8 cellular contexts compared by ENCODE assay signal in the genomic region with DNA sequence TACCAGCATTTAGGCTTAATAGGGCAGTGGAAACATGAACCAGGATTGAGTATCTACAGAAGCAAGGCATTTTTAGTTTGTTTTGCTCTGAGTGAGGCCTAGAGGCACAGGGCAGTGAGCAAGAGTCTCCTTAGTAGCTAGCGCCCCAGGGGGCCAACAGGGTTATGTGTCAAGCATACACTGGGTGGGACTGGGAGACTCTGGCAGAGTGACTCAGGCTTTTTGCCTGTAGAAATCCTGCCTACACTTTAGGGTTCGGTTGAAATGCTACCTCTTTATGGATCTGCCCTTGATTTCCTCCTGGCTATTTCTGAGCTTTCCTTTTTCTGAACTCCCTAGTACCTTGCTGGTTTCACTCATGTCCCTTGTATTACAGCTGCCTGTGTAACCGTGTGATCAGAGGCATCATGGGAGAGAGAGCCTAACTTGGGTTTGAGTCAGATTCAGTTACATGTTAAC.
DNase-seq lines count a peak whose midpoint lies in the region; ATAC-seq, FAIRE-seq and TF ChIP-seq lines count a peak whose summit lies in the region.

No MANE protein-coding gene starts in this region.

- H3K27me3 Mint-ChIP-seq in activated naive CD8-positive, alpha-beta T cell treated with anti-CD3 and anti-CD28 coated beads, Interleukin-2, amount 50 U/mL, for 24 hours, result no peaks in the 10 kb centered on the region

- peak overlapping the region; percentile 91 for H3K27ac ChIP-seq in A549
- H3K27ac ChIP-seq in aorta (ENCODE audit: low read depth in 1 of 2, low read length in 2 of 2), result no peak overlapping the region

- TF ChIP-seq EP300 in A549 (IDR thresholded peaks at IDR 0.05), result no peak

- TF ChIP-seq CTCF in A549 (IDR thresholded peaks at IDR 0.05), result peak; percentile 48; the same call in 2 of the 3 replicates

- ATAC-seq in A549 (peak; percentile 94), aorta (ENCODE audit: low FRiP score) (peak; percentile 72), GM21515 (IDR thresholded peaks at IDR 0.05; ENCODE audit: unreplicated experiment) (no peak)
- ATAC-seq in activated naive CD8-positive, alpha-beta T cell treated with anti-CD3 and anti-CD28 coated beads, Interleukin-2, amount 50 U/mL, for 24 hours, result peak; percentile 67

- no peaks in the 10 kb centered on the region for H3K27me3 ChIP-seq in aorta (ENCODE audit: control insufficient read depth in 1 of 2, insufficient read depth in 2 of 2, low read length in 1 of 2)

- no peaks in the 10 kb centered on the region for H3K36me3 Mint-ChIP-seq in activated naive CD8-positive, alpha-beta T cell treated with anti-CD3 and anti-CD28 coated beads, Interleukin-2, amount 50 U/mL, for 24 hours (ENCODE audit: low read depth)

- WGBS in A549 (ENCODE audit: missing lambda C conversion rate), result 2% methylated on average over 3 of the region's 3 CpGs
- WGBS in aorta, 2 donors, result 21 to 23% methylated on average over 3 of the region's 3 CpGs

- intact Hi-C loops in aorta (cut with DNase I), result loop anchor here (2.0 to 10.0 kb wide), 6 partner anchors 165 to 816 kb away; a partner anchor contains a TSS

- CTCF ChIA-PET in A549 (lab: Yijun Ruan, JAX), result interaction anchor here (0.6 to 4.8 kb wide), 31 partner anchors 8 to 917 kb away, joined by 3 to 45 read pairs (median 4); a partner anchor contains a TSS

- H3K4me2 ChIP-seq in A549, result peak overlapping the region; percentile 68

- H3K4me1 ChIP-seq in A549 (peaks cover 53% of the 10 kb centered on the region), aorta (ENCODE audit: control insufficient read depth in 1 of 2, insufficient read depth in 2 of 2, low read length in 2 of 2) (peaks cover 0 to 4% of the 10 kb centered on the region in 2 donors)

- H3K9me3 Mint-ChIP-seq in activated naive CD8-positive, alpha-beta T cell treated with anti-CD3 and anti-CD28 coated beads, Interleukin-2, amount 50 U/mL, for 24 hours, result no peaks in the 10 kb centered on the region

- no peak overlapping the region for H3K27ac Mint-ChIP-seq in activated naive CD8-positive, alpha-beta T cell treated with anti-CD3 and anti-CD28 coated beads, Interleukin-2, amount 50 U/mL, for 24 hours

- FAIRE-seq in A549 (lab: Jason Lieb, UNC) (no peak), H54 (lab: Jason Lieb, UNC) (peak; percentile 94)

- H3K36me3 ChIP-seq in aorta (ENCODE audit: control insufficient read depth in 1 of 2, insufficient read depth in 2 of 2, low read length in 1 of 2), result peaks cover 0 to 2% of the 10 kb centered on the region in 2 donors

- TF ChIP-seq RAD21 in A549 (conservative IDR thresholded peaks at IDR 0.05 in 1 of 2, IDR thresholded peaks at IDR 0.05 in 1 of 2), result peak; percentile 69 to 75

- H3K4me3 ChIP-seq in A549, result no peak overlapping the region; the same call in 2 of the 3 replicates
- H3K4me3 ChIP-seq in aorta (ENCODE audit: low read length in 2 of 2), result no peak overlapping the region

- DNase-seq in A549 (ENCODE audit: low read depth in 1 of 2, low spot score in 1 of 2) (peak; percentile 46 to 87), H54 (ENCODE audit: insufficient read length, low spot score) (peak; percentile 57), islet precursor cell (peak; percentile 90), aorta (peak in 1 of 2 donors; percentile 70)
- no peak for DNase-seq in activated naive CD8-positive, alpha-beta T cell treated with anti-CD3 and anti-CD28 coated beads, Interleukin-2, amount 50 U/mL, for 24 hours
- DNase-seq in central memory CD4-positive, alpha-beta T cell, result no peak
- DNase-seq in stimulated activated CD4-positive, alpha-beta T cell treated with anti-CD3 and anti-CD28 coated beads, Interleukin-12 subunit alpha, Interleukin-12 subunit beta, amount 100 ng/mL, for 4 hours, result no peak

- no peak overlapping the region for H3K4me3 Mint-ChIP-seq in activated naive CD8-positive, alpha-beta T cell treated with anti-CD3 and anti-CD28 coated beads, Interleukin-2, amount 50 U/mL, for 24 hours

- no peaks in the 10 kb centered on the region for H3K9me3 ChIP-seq in A549
- H3K9me3 ChIP-seq in aorta (ENCODE audit: control insufficient read depth, low read length), result no peaks in the 10 kb centered on the region

- TF ChIP-seq POLR2A in A549 (IDR thresholded peaks at IDR 0.05; ENCODE audit: low read length), result no peak
- TF ChIP-seq POLR2A in H54 (IDR thresholded peaks at IDR 0.05; ENCODE audit: low read depth, low read length), result no peak

- POLR2A ChIA-PET in A549 (lab: Yijun Ruan, JAX), result interaction anchor here (1.3 to 2.7 kb wide), 2 partner anchors 165 to 168 kb away, joined by 4 to 46 read pairs; a partner anchor contains a TSS

- peaks cover 1% of the 10 kb centered on the region for H3K4me1 Mint-ChIP-seq in activated naive CD8-positive, alpha-beta T cell treated with anti-CD3 and anti-CD28 coated beads, Interleukin-2, amount 50 U/mL, for 24 hours

TF ChIP-seq in A549, 52 proteins besides CTCF, POLR2A, EP300 and RAD21:
- TF ChIP-seq SREBF2 (IDR thresholded peaks at IDR 0.05) (no peak), SMC3 (IDR thresholded peaks at IDR 0.05) (peak; percentile 61), CHD2 (IDR thresholded peaks at IDR 0.05; ENCODE audit: low read length, partially characterized antibody) (no peak), NR3C1 (IDR thresholded peaks at IDR 0.05) (no peak), NPAS2 (CRISPR knock-in tag; IDR thresholded peaks at IDR 0.05; ENCODE audit: borderline replicate concordance) (no peak), CBX2 (IDR thresholded peaks at IDR 0.05; ENCODE audit: borderline replicate concordance, low read depth) (no peak), MAZ (IDR thresholded peaks at IDR 0.05; ENCODE audit: borderline replicate concordance, low read depth, low read length) (no peak), GATA3 (IDR thresholded peaks at IDR 0.05; ENCODE audit: borderline replicate concordance) (no peak; the same call in 1 of the 2 replicates), FOSL2 (IDR thresholded peaks at IDR 0.05) (no peak), FOSL2 (CRISPR knock-in tag; IDR thresholded peaks at IDR 0.05) (peak; percentile 50), HOXB13 (CRISPR knock-in tag; IDR thresholded peaks at IDR 0.05; ENCODE audit: low read depth) (peak; percentile 18; the same call in 1 of the 2 replicates), CEBPB (IDR thresholded peaks at IDR 0.05) (0 out of 4 replicates have a peak, but pooled peaks of 1 of the 2 experiments have one; percentile 9), MAFK (IDR thresholded peaks at IDR 0.05; ENCODE audit: partially characterized antibody) (peak; percentile 76), NFE2L2 (conservative IDR thresholded peaks at IDR 0.05; ENCODE audit: low read length) (0 out of 2 replicates have a peak, but pooled peaks have one; percentile 20), RFX5 (IDR thresholded peaks at IDR 0.05) (no peak)
- TF ChIP-seq, protein P1, sequence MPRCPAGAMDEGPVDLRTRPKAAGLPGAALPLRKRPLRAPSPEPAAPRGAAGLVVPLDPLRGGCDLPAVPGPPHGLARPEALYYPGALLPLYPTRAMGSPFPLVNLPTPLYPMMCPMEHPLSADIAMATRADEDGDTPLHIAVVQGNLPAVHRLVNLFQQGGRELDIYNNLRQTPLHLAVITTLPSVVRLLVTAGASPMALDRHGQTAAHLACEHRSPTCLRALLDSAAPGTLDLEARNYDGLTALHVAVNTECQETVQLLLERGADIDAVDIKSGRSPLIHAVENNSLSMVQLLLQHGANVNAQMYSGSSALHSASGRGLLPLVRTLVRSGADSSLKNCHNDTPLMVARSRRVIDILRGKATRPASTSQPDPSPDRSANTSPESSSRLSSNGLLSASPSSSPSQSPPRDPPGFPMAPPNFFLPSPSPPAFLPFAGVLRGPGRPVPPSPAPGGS (IDR thresholded peaks at IDR 0.05), result 0 out of 3 replicates have a peak, but pooled peaks have one; percentile 21
- TF ChIP-seq, protein P2, sequence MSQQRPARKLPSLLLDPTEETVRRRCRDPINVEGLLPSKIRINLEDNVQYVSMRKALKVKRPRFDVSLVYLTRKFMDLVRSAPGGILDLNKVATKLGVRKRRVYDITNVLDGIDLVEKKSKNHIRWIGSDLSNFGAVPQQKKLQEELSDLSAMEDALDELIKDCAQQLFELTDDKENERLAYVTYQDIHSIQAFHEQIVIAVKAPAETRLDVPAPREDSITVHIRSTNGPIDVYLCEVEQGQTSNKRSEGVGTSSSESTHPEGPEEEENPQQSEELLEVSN (IDR thresholded peaks at IDR 0.05; ENCODE audit: borderline replicate concordance, low read depth), result peak; percentile 34; the same call in 1 of the 2 replicates
- TF ChIP-seq, protein P3, sequence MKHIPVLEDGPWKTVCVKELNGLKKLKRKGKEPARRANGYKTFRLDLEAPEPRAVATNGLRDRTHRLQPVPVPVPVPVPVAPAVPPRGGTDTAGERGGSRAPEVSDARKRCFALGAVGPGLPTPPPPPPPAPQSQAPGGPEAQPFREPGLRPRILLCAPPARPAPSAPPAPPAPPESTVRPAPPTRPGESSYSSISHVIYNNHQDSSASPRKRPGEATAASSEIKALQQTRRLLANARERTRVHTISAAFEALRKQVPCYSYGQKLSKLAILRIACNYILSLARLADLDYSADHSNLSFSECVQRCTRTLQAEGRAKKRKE (CRISPR knock-in tag; IDR thresholded peaks at IDR 0.05; ENCODE audit: low read depth), result peak; percentile 80; the same call in 1 of the 2 replicates
- TF ChIP-seq, protein P4, sequence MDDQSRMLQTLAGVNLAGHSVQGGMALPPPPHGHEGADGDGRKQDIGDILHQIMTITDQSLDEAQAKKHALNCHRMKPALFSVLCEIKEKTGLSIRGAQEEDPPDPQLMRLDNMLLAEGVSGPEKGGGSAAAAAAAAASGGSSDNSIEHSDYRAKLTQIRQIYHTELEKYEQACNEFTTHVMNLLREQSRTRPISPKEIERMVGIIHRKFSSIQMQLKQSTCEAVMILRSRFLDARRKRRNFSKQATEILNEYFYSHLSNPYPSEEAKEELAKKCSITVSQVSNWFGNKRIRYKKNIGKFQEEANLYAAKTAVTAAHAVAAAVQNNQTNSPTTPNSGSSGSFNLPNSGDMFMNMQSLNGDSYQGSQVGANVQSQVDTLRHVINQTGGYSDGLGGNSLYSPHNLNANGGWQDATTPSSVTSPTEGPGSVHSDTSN (IDR thresholded peaks at IDR 0.05), result no peak
TF ChIP-seq in A549: peak in this region for 9.

Comparison
In these comparisons a context has a peak if more than half of its experiments do, and no peak if none do; other contexts are left out.
1. DNase-seq: peak in A549 (2 of 2), H54 (single experiment) and islet precursor cell (single experiment); none in activated naive CD8-positive, alpha-beta T cell treated with anti-CD3 and anti-CD28 coated beads, Interleukin-2, amount 50 U/mL, for 24 hours (single experiment), central memory CD4-positive, alpha-beta T cell (single experiment) and stimulated activated CD4-positive, alpha-beta T cell treated with anti-CD3 and anti-CD28 coated beads, Interleukin-12 subunit alpha, Interleukin-12 subunit beta, amount 100 ng/mL, for 4 hours (single experiment).
2. H3K27ac ChIP-seq: peak in A549 (2 of 2); none in aorta (0 of 2).